Comparison of ENCODE assay signal across 1 cellular context in the genomic region with DNA sequence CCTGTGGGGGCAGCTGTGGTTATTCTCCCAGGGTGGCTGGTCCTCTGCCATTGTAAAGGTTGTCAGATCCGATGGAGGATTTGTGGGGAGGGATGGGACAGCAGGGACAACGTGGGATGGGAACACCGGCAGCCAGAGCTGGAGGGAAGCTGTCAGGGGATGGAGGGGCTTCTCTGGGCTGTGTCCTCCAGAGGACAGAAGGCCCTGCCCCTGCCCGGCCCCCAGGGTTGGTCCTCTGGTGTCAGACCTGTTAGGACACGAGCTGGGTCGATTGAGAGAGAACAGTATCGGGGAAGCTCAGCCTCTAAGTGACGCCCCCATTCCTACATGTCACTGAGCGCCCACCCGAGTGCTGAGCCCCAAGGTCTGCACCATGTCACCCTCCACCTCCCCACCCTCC.
TF ChIP-seq lines count a peak whose summit lies in the region.

No MANE protein-coding gene starts in this region.

TF ChIP-seq in SK-N-SH, 30 proteins besides CTCF, POLR2A, EP300 and RAD21 (continued from another document):
- TF ChIP-seq, protein P1, sequence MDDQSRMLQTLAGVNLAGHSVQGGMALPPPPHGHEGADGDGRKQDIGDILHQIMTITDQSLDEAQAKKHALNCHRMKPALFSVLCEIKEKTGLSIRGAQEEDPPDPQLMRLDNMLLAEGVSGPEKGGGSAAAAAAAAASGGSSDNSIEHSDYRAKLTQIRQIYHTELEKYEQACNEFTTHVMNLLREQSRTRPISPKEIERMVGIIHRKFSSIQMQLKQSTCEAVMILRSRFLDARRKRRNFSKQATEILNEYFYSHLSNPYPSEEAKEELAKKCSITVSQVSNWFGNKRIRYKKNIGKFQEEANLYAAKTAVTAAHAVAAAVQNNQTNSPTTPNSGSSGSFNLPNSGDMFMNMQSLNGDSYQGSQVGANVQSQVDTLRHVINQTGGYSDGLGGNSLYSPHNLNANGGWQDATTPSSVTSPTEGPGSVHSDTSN (IDR thresholded peaks at IDR 0.05) = no peak
- TF ChIP-seq RFX5 (IDR thresholded peaks at IDR 0.05; ENCODE audit: low read length) (no peak), TCF12 (IDR thresholded peaks at IDR 0.05) (no peak), RXRA (IDR thresholded peaks at IDR 0.05; ENCODE audit: borderline replicate concordance, low read depth) (no peak), FOXM1 (IDR thresholded peaks at IDR 0.05; ENCODE audit: low read depth) (no peak), MXI1 (IDR thresholded peaks at IDR 0.05; ENCODE audit: low read depth, low read length) (no peak), MEF2A (IDR thresholded peaks at IDR 0.05; ENCODE audit: borderline replicate concordance, low read depth) (no peak), YY1 (IDR thresholded peaks at IDR 0.05; ENCODE audit: low read depth) (no peak)
- TF ChIP-seq, protein P2, sequence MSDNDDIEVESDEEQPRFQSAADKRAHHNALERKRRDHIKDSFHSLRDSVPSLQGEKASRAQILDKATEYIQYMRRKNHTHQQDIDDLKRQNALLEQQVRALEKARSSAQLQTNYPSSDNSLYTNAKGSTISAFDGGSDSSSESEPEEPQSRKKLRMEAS (IDR thresholded peaks at IDR 0.05; ENCODE audit: low read depth) = no peak
